In the genomic region with DNA sequence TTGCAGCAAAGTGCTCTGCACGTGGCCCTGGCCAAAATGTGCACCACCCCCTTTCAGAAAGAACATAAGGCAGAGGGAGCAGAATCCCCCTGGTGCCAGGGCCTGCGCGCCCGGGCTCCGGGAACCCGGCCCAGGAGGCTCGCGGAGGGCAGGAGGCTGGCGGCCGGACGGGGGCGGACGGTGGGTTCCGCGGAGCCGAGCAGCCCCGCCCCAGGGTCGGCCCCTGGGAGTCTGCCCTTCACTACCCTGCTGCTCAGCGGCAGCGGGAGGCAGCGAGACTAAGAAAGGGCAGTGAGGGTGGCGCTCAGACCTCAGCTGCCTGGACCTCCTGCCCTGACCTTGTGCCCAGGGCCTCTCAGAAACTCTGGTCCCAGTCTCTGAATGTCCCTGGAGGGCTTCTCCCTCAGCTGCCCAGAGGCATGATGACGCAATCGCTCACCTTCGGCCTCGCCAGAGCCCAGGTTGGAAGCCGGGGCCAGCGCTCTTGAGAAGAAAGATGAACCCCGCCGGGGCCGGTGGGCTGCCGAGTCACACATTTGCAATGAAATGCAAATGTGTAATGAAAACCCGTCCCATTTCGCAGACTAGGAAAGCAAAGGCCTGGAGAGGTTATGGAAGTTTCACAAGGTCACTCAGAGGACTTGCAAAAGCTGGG, we compare ENCODE assay signal across 8 cellular contexts. TPM values are rescaled to one million over a fixed set of nuclear protein-coding genes. Genes with fewer than 3 reads are reported as not detected.
A peak's percentile ranks its signal among the peaks of the same experiment; 100 is the strongest.
DNase-seq lines count a peak whose midpoint lies in the region; ATAC-seq and TF ChIP-seq lines count a peak whose summit lies in the region.

No MANE protein-coding gene starts in this region.

- H3K4me1 ChIP-seq in left ventricle myocardium inferior, result peaks cover 20% of the 10 kb centered on the region

- intact Hi-C loops in activated CD8-positive, alpha-beta T cell treated with anti-CD3 and anti-CD28 coated beads for 36 hours (cut with micrococcal nuclease), result no loop called here
- intact Hi-C loops in left ventricle myocardium inferior (cut with micrococcal nuclease) (no loop called here), sciatic nerve (cut with DNase I) (no loop called here)

- H3K27me3 Mint-ChIP-seq in activated CD8-positive, alpha-beta T cell treated with anti-CD3 and anti-CD28 coated beads for 36 hours, result peaks cover 50% of the 10 kb centered on the region

- H3K36me3 ChIP-seq in left ventricle myocardium inferior, result no peaks in the 10 kb centered on the region

- DNase-seq in ELF-1 (ENCODE audit: low read depth, low spot score) (peak; percentile 81), left ventricle myocardium inferior (no peak), sciatic nerve (ENCODE audit: low spot score) (no peak), NCI-H526 (lab: John Stamatoyannopoulos, UW) (no peak)
- no peak for DNase-seq in activated CD8-positive, alpha-beta T cell treated with anti-CD3 and anti-CD28 coated beads for 36 hours
- DNase-seq in central memory CD4-positive, alpha-beta T cell, result no peak

- H3K4me3 Mint-ChIP-seq in activated CD8-positive, alpha-beta T cell treated with anti-CD3 and anti-CD28 coated beads for 36 hours, result peak overlapping the region; percentile 12

- TF ChIP-seq CTCF in activated CD8-positive, alpha-beta T cell treated with anti-CD3 and anti-CD28 coated beads for 36 hours (IDR thresholded peaks at IDR 0.05), result no peak
- no peak for TF ChIP-seq CTCF in left ventricle myocardium inferior (IDR thresholded peaks at IDR 0.05; ENCODE audit: borderline replicate concordance)

- no peaks in the 10 kb centered on the region for H3K9me3 ChIP-seq in left ventricle myocardium inferior (replicated peaks)

- peak; percentile 14 for ATAC-seq in activated CD8-positive, alpha-beta T cell treated with anti-CD3 and anti-CD28 coated beads for 36 hours
- peak; percentile 7 for ATAC-seq in sciatic nerve
- ATAC-seq in HG03354 (IDR thresholded peaks at IDR 0.05; ENCODE audit: poor library complexity, severe bottlenecking, unreplicated experiment), result no peak
- no peak for ATAC-seq in HG02870 (IDR thresholded peaks at IDR 0.05; ENCODE audit: unreplicated experiment)

- no peaks in the 10 kb centered on the region for H3K9me3 Mint-ChIP-seq in activated CD8-positive, alpha-beta T cell treated with anti-CD3 and anti-CD28 coated beads for 36 hours

- H3K27ac Mint-ChIP-seq in activated CD8-positive, alpha-beta T cell treated with anti-CD3 and anti-CD28 coated beads for 36 hours, result no peak overlapping the region

- POLR2A ChIA-PET in activated CD8-positive, alpha-beta T cell treated with anti-CD3 and anti-CD28 coated beads for 36 hours (lab: Charles Lee), result no interaction called here

- peak overlapping the region; percentile 62 for H3K4me3 ChIP-seq in left ventricle myocardium inferior

- H3K27ac ChIP-seq in left ventricle myocardium inferior (replicated peaks), result no peak overlapping the region

- no peaks in the 10 kb centered on the region for H3K36me3 Mint-ChIP-seq in activated CD8-positive, alpha-beta T cell treated with anti-CD3 and anti-CD28 coated beads for 36 hours (ENCODE audit: low read depth)

- CTCF ChIA-PET in activated CD8-positive, alpha-beta T cell treated with anti-CD3 and anti-CD28 coated beads for 36 hours (lab: Charles Lee), result interaction anchor here (1.6 kb wide), 1 partner anchor 51 kb away, joined by 5 read pairs; no protein-coding TSS in a partner anchor

- H3K27me3 ChIP-seq in left ventricle myocardium inferior (ENCODE audit: low read depth), result peaks cover 99% of the 10 kb centered on the region

- peaks cover 21% of the 10 kb centered on the region for H3K4me1 Mint-ChIP-seq in activated CD8-positive, alpha-beta T cell treated with anti-CD3 and anti-CD28 coated beads for 36 hours (ENCODE audit: low read depth)

RNA-seq across cellular contexts. Expression of gene CLMP, which starts 1.1 kb away (rescaled TPM):
- under 1 TPM in 1 of 2 experiments, not detected in 1; 0.09 TPM for total RNA-seq in activated CD8-positive, alpha-beta T cell treated with anti-CD3 and anti-CD28 coated beads for 36 hours
- total RNA-seq in left ventricle myocardium inferior (3.4 TPM), sciatic nerve (74.6 TPM)

Comparison
In these comparisons a context has a peak if more than half of its experiments do, and no peak if none do; other contexts are left out.
1. ATAC-seq: peak in activated CD8-positive, alpha-beta T cell treated with anti-CD3 and anti-CD28 coated beads for 36 hours (single experiment) and sciatic nerve (single experiment); none in HG03354 (single experiment) and HG02870 (single experiment).
2. RNA of gene CLMP, which starts 1.1 kb away (total RNA-seq): 74.6 TPM in sciatic nerve (single experiment); 3.4 TPM in left ventricle myocardium inferior (single experiment) and 0.09 TPM in activated CD8-positive, alpha-beta T cell treated with anti-CD3 and anti-CD28 coated beads for 36 hours; every median in the first group is over 10 times any median in the second.